In the genomic region with DNA sequence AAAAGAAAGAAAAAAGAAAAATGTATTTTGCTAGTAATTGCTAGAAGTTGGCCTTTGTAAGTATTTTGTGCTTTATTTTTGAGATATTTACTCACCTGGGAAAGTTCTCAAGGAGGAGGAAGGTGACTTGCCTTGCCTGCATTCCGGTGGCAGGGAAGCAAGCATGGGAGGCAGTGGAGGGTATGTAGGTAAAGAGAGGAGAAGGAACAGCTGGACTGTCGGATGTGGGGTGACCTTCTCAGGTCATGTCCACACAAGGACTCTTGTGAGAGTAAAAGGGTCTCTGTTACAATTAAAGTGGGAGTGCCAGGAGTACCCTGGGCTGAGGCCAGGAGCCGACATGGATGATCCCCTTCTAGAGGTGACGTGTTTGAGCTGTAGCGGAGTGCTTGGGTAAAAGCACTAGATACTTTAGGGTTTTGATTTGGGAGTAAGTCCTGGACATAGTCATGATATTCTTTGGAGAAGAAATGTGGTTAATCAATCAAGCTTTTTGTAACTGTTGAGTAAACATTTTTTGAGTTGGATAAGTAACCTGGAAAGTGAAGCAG, we compare ENCODE assay signal across 1 cellular context.
TF ChIP-seq lines count a peak whose summit lies in the region.

No MANE protein-coding gene starts in this region.

TF ChIP-seq in H1, 55 proteins besides CTCF, POLR2A, EP300 and RAD21:
- TF ChIP-seq CTBP2 (IDR thresholded peaks at IDR 0.05; ENCODE audit: borderline replicate concordance, insufficient read depth, insufficient read length, low read length): no peak
TF ChIP-seq in H1: peak in this region for 0.
